Comparison of ENCODE assay signal across 1 cellular context in genomic region chr17:18981642-18982424, GRCh38.
TF ChIP-seq lines count a peak whose summit lies in the region.

No MANE protein-coding gene starts in this region.

TF ChIP-seq in HepG2, 621 proteins besides CTCF, POLR2A, EP300 and RAD21 (continued from another document and continues in another):
- TF ChIP-seq UBTF (CRISPR knock-in tag; IDR thresholded peaks at IDR 0.05) (peak; percentile 40; the same call in 1 of the 2 replicates), ZBTB42 (CRISPR knock-in tag; IDR thresholded peaks at IDR 0.05) (peak; percentile 51; the same call in 1 of the 2 replicates), ELF3 (CRISPR knock-in tag; IDR thresholded peaks at IDR 0.05) (peak; percentile 91), ZNF704 (CRISPR knock-in tag; IDR thresholded peaks at IDR 0.05; ENCODE audit: borderline replicate concordance) (peak; percentile 38; the same call in 1 of the 2 replicates), ZNF891 (CRISPR knock-in tag; IDR thresholded peaks at IDR 0.05) (peak; percentile 69; the same call in 1 of the 2 replicates), FOSL2 (CRISPR knock-in tag; IDR thresholded peaks at IDR 0.05) (peak; percentile 72), SSRP1 (CRISPR knock-in tag; IDR thresholded peaks at IDR 0.05) (0 out of 2 replicates have a peak, but pooled peaks have one; percentile 41), PATZ1 (CRISPR knock-in tag; IDR thresholded peaks at IDR 0.05) (peak; percentile 93), ZFAT (CRISPR knock-in tag; conservative IDR thresholded peaks at IDR 0.05) (no peak), ZXDC (CRISPR knock-in tag; IDR thresholded peaks at IDR 0.05) (peak; percentile 62; the same call in 1 of the 2 replicates), BHLHE40 (IDR thresholded peaks at IDR 0.05; ENCODE audit: low read length) (peak; percentile 74), ZNF205 (CRISPR knock-in tag; IDR thresholded peaks at IDR 0.05) (peak; percentile 87), SNAPC4 (CRISPR knock-in tag; IDR thresholded peaks at IDR 0.05) (peak; percentile 72; the same call in 1 of the 2 replicates), TBX3 (IDR thresholded peaks at IDR 0.05; ENCODE audit: borderline replicate concordance) (no peak), ZNF3 (CRISPR knock-in tag; IDR thresholded peaks at IDR 0.05) (peak; percentile 82), ZNF746 (CRISPR knock-in tag; IDR thresholded peaks at IDR 0.05) (peak; percentile 52; the same call in 1 of the 2 replicates), MED1 (CRISPR knock-in tag; IDR thresholded peaks at IDR 0.05) (peak; percentile 88), YEATS4 (CRISPR knock-in tag; IDR thresholded peaks at IDR 0.05; ENCODE audit: borderline replicate concordance) (peak; percentile 70; the same call in 1 of the 2 replicates), SP5 (CRISPR knock-in tag; IDR thresholded peaks at IDR 0.05; ENCODE audit: borderline replicate concordance, low read depth) (peak; percentile 44; the same call in 1 of the 2 replicates), ZNF7 (CRISPR knock-in tag; IDR thresholded peaks at IDR 0.05) (no peak), ZNF784 (CRISPR knock-in tag; IDR thresholded peaks at IDR 0.05; ENCODE audit: borderline replicate concordance) (peak; percentile 36; the same call in 1 of the 2 replicates), ZSCAN29 (CRISPR knock-in tag; conservative IDR thresholded peaks at IDR 0.05) (peak; percentile 47; the same call in 1 of the 2 replicates), NCOA1 (CRISPR knock-in tag; IDR thresholded peaks at IDR 0.05) (0 out of 2 replicates have a peak, but pooled peaks have one; percentile 53), ZNF335 (CRISPR knock-in tag; IDR thresholded peaks at IDR 0.05) (no peak), ZNF605 (CRISPR knock-in tag; IDR thresholded peaks at IDR 0.05) (peak; percentile 32; the same call in 1 of the 2 replicates), DNMT3B (CRISPR knock-in tag; conservative IDR thresholded peaks at IDR 0.05) (peak; percentile 66; the same call in 1 of the 2 replicates), SPEN (CRISPR knock-in tag; IDR thresholded peaks at IDR 0.05; ENCODE audit: low read depth) (peak; percentile 46; the same call in 1 of the 2 replicates), NFKB2 (CRISPR knock-in tag; IDR thresholded peaks at IDR 0.05; ENCODE audit: borderline replicate concordance) (peak; percentile 20; the same call in 1 of the 2 replicates), SOX13 (IDR thresholded peaks at IDR 0.05) (no peak), SOX13 (CRISPR knock-in tag; conservative IDR thresholded peaks at IDR 0.05 in 1 of 2, IDR thresholded peaks at IDR 0.05 in 1 of 2) (peak in 1 of 2 experiments; percentile 70; a peak in 1 of 4 replicates), HMG20A (CRISPR knock-in tag; IDR thresholded peaks at IDR 0.05; ENCODE audit: borderline replicate concordance) (no peak; the same call in 1 of the 2 replicates), MATR3 (CRISPR knock-in tag; IDR thresholded peaks at IDR 0.05) (no peak), KLF6 (CRISPR knock-in tag; IDR thresholded peaks at IDR 0.05) (0 out of 2 replicates have a peak, but pooled peaks have one; percentile 18), ATF5 (CRISPR knock-in tag; IDR thresholded peaks at IDR 0.05; ENCODE audit: low read depth) (peak; percentile 87; the same call in 1 of the 2 replicates), ZNF329 (CRISPR knock-in tag; IDR thresholded peaks at IDR 0.05; ENCODE audit: low read depth) (0 out of 2 replicates have a peak, but pooled peaks have one; percentile 33), XRCC5 (optimal IDR thresholded peaks at IDR 0.05; ENCODE audit: low read length) (peak; percentile 62), MYPOP (CRISPR knock-in tag; IDR thresholded peaks at IDR 0.05) (0 out of 2 replicates have a peak, but pooled peaks have one; percentile 40), KLF16 (CRISPR knock-in tag; IDR thresholded peaks at IDR 0.05) (no peak), RARA (CRISPR knock-in tag; IDR thresholded peaks at IDR 0.05) (peak; percentile 73; the same call in 1 of the 2 replicates), JUN (CRISPR knock-in tag; IDR thresholded peaks at IDR 0.05) (peak; percentile 62; the same call in 1 of the 2 replicates), ZNF234 (CRISPR knock-in tag; conservative IDR thresholded peaks at IDR 0.05) (no peak), IKZF5 (CRISPR knock-in tag; IDR thresholded peaks at IDR 0.05) (0 out of 2 replicates have a peak, but pooled peaks have one; percentile 18), MTF2 (CRISPR knock-in tag; IDR thresholded peaks at IDR 0.05; ENCODE audit: borderline replicate concordance) (peak; percentile 77; the same call in 1 of the 2 replicates), FOXO4 (CRISPR knock-in tag; conservative IDR thresholded peaks at IDR 0.05) (0 out of 2 replicates have a peak, but pooled peaks have one; percentile 48), HCFC1 (IDR thresholded peaks at IDR 0.05; ENCODE audit: low read depth, low read length) (no peak)
